In genomic region chr3:32709346-32709745, GRCh38 we compare ENCODE assay signal across 1 cellular context.
TF ChIP-seq lines count a peak whose summit lies in the region.

No MANE protein-coding gene starts in this region.

TF ChIP-seq in K562, 482 proteins besides CTCF, POLR2A, EP300 and RAD21 (continued from another document and continues in another):
- TF ChIP-seq ZFPM2 (CRISPR knock-in tag; IDR thresholded peaks at IDR 0.05), result no peak
- no peak for TF ChIP-seq U2AF2 (optimal IDR thresholded peaks at IDR 0.05; ENCODE audit: low read depth, low read length)
- TF ChIP-seq FOXP1 (CRISPR knock-in tag; IDR thresholded peaks at IDR 0.05), result no peak
- no peak for TF ChIP-seq MXI1 (IDR thresholded peaks at IDR 0.05; ENCODE audit: low read depth, low read length)
- no peak for TF ChIP-seq ZNF57 (CRISPR knock-in tag; IDR thresholded peaks at IDR 0.05)
- TF ChIP-seq ZNF75A (CRISPR knock-in tag; IDR thresholded peaks at IDR 0.05), result no peak
- TF ChIP-seq ZSCAN32 (CRISPR knock-in tag; IDR thresholded peaks at IDR 0.05), result no peak
- TF ChIP-seq GATA2 (CRISPR knock-in tag; IDR thresholded peaks at IDR 0.05), result peak; percentile 92
- no peak for TF ChIP-seq SREBF1 (IDR thresholded peaks at IDR 0.05; ENCODE audit: borderline replicate concordance, low read depth, low read length)
- TF ChIP-seq STAG1 (CRISPR knock-in tag; IDR thresholded peaks at IDR 0.05; ENCODE audit: borderline replicate concordance), result no peak
- TF ChIP-seq HMGXB4 (CRISPR knock-in tag; IDR thresholded peaks at IDR 0.05), result no peak
- no peak for TF ChIP-seq POU5F1 (IDR thresholded peaks at IDR 0.05; ENCODE audit: borderline replicate concordance, low read depth, low read length, partially characterized antibody)
- TF ChIP-seq ZNF586 (CRISPR knock-in tag; conservative IDR thresholded peaks at IDR 0.05), result no peak
- no peak for TF ChIP-seq FOXA1 (IDR thresholded peaks at IDR 0.05; ENCODE audit: borderline replicate concordance)
- no peak for TF ChIP-seq TAF15 (IDR thresholded peaks at IDR 0.05; ENCODE audit: low read depth, low read length)
- TF ChIP-seq NFIX (CRISPR knock-in tag; IDR thresholded peaks at IDR 0.05; ENCODE audit: low read depth), result no peak
- no peak for TF ChIP-seq CREB3 (tag; conservative IDR thresholded peaks at IDR 0.05; ENCODE audit: low read depth)
- peak; percentile 85 for TF ChIP-seq NFIC (IDR thresholded peaks at IDR 0.05)
- TF ChIP-seq, protein P1, sequence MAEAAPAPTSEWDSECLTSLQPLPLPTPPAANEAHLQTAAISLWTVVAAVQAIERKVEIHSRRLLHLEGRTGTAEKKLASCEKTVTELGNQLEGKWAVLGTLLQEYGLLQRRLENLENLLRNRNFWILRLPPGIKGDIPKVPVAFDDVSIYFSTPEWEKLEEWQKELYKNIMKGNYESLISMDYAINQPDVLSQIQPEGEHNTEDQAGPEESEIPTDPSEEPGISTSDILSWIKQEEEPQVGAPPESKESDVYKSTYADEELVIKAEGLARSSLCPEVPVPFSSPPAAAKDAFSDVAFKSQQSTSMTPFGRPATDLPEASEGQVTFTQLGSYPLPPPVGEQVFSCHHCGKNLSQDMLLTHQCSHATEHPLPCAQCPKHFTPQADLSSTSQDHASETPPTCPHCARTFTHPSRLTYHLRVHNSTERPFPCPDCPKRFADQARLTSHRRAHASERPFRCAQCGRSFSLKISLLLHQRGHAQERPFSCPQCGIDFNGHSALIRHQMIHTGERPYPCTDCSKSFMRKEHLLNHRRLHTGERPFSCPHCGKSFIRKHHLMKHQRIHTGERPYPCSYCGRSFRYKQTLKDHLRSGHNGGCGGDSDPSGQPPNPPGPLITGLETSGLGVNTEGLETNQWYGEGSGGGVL (CRISPR knock-in tag; IDR thresholded peaks at IDR 0.05), result no peak
- TF ChIP-seq, protein P2, sequence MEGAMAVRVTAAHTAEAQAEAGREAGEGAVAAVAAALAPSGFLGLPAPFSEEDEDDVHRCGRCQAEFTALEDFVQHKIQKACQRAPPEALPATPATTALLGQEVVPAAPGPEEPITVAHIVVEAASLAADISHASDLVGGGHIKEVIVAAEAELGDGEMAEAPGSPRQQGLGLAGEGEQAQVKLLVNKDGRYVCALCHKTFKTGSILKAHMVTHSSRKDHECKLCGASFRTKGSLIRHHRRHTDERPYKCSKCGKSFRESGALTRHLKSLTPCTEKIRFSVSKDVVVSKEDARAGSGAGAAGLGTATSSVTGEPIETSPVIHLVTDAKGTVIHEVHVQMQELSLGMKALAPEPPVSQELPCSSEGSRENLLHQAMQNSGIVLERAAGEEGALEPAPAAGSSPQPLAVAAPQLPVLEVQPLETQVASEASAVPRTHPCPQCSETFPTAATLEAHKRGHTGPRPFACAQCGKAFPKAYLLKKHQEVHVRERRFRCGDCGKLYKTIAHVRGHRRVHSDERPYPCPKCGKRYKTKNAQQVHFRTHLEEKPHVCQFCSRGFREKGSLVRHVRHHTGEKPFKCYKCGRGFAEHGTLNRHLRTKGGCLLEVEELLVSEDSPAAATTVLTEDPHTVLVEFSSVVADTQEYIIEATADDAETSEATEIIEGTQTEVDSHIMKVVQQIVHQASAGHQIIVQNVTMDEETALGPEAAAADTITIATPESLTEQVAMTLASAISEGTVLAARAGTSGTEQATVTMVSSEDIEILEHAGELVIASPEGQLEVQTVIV (CRISPR knock-in tag; IDR thresholded peaks at IDR 0.05; ENCODE audit: borderline replicate concordance), result no peak
- TF ChIP-seq E2F4 (CRISPR knock-in tag; IDR thresholded peaks at IDR 0.05; ENCODE audit: low read depth), result no peak
- no peak for TF ChIP-seq ZNF609 (CRISPR knock-in tag; IDR thresholded peaks at IDR 0.05; ENCODE audit: borderline replicate concordance)
- no peak for TF ChIP-seq MAFF (IDR thresholded peaks at IDR 0.05; ENCODE audit: low read length)
- no peak for TF ChIP-seq U2AF1 (optimal IDR thresholded peaks at IDR 0.05; ENCODE audit: low read depth, low read length)
- no peak; the same call in 1 of the 2 replicates for TF ChIP-seq GATAD2A (IDR thresholded peaks at IDR 0.05)
- no peak for TF ChIP-seq ZNF449 (CRISPR knock-in tag; IDR thresholded peaks at IDR 0.05)
- TF ChIP-seq FOS (IDR thresholded peaks at IDR 0.05; ENCODE audit: extremely low read depth, insufficient read length), result no peak
- 0 out of 2 replicates have a peak, but pooled peaks have one; percentile 16 for TF ChIP-seq RAD51 (IDR thresholded peaks at IDR 0.05; ENCODE audit: borderline replicate concordance, low read depth)
- TF ChIP-seq MBD1 (CRISPR knock-in tag; IDR thresholded peaks at IDR 0.05), result no peak
- no peak for TF ChIP-seq RFX1 (IDR thresholded peaks at IDR 0.05)
- TF ChIP-seq RFX7 (CRISPR knock-in tag; IDR thresholded peaks at IDR 0.05), result no peak
- peak; percentile 81; the same call in 1 of the 2 replicates for TF ChIP-seq NKRF (IDR thresholded peaks at IDR 0.05; ENCODE audit: borderline replicate concordance)
- no peak for TF ChIP-seq LARP7 (IDR thresholded peaks at IDR 0.05)
- TF ChIP-seq, protein P3, sequence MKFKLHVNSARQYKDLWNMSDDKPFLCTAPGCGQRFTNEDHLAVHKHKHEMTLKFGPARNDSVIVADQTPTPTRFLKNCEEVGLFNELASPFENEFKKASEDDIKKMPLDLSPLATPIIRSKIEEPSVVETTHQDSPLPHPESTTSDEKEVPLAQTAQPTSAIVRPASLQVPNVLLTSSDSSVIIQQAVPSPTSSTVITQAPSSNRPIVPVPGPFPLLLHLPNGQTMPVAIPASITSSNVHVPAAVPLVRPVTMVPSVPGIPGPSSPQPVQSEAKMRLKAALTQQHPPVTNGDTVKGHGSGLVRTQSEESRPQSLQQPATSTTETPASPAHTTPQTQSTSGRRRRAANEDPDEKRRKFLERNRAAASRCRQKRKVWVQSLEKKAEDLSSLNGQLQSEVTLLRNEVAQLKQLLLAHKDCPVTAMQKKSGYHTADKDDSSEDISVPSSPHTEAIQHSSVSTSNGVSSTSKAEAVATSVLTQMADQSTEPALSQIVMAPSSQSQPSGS (CRISPR knock-in tag; IDR thresholded peaks at IDR 0.05), result no peak
- no peak for TF ChIP-seq YBX1 (IDR thresholded peaks at IDR 0.05)
- TF ChIP-seq HDAC1 (IDR thresholded peaks at IDR 0.05), result peak; percentile 14 to 90; a peak in 2 of 4 replicates
- no peak for TF ChIP-seq HNRNPLL (IDR thresholded peaks at IDR 0.05; ENCODE audit: low read depth, low read length, poor library complexity, severe bottlenecking)
- TF ChIP-seq SMARCB1 (IDR thresholded peaks at IDR 0.05; ENCODE audit: insufficient read length, low read depth), result no peak
- TF ChIP-seq RBM39 (optimal IDR thresholded peaks at IDR 0.05; ENCODE audit: low read depth, low read length), result no peak
- no peak for TF ChIP-seq ZSCAN29 (IDR thresholded peaks at IDR 0.05)
- TF ChIP-seq CEBPB (tag; IDR thresholded peaks at IDR 0.05), result no peak
- no peak for TF ChIP-seq KAT7 (CRISPR knock-in tag; IDR thresholded peaks at IDR 0.05; ENCODE audit: borderline replicate concordance)
- no peak for TF ChIP-seq RBM17 (IDR thresholded peaks at IDR 0.05; ENCODE audit: borderline replicate concordance, low read depth, low read length)
- peak; percentile 12; the same call in 1 of the 2 replicates for TF ChIP-seq MAFK (IDR thresholded peaks at IDR 0.05; ENCODE audit: low read length)
